Comparison of ENCODE assay signal across 10 cellular contexts in genomic region chr14:75978249-75978731, GRCh38. TPM values are rescaled to one million over a fixed set of nuclear protein-coding genes. Genes with fewer than 3 reads are reported as not detected.
A peak's percentile ranks its signal among the peaks of the same experiment; 100 is the strongest.
DNase-seq lines count a peak whose midpoint lies in the region; ATAC-seq and TF ChIP-seq lines count a peak whose summit lies in the region.
"Had no signal": no experiment of that assay in that cellular context is flagged by ENCODE, and none has a peak within 500 bp of the region (broad histone marks: within the 10 kb centered on the region; RNA-seq: fewer than 3 reads in every experiment).

No MANE protein-coding gene starts in this region.

- DNase-seq in activated CD4-positive, alpha-beta T cell treated with anti-CD3 and anti-CD28 coated beads for 36 hours, result peak; percentile 45
- no peak for DNase-seq in activated CD4-positive, alpha-beta T cell treated with anti-CD3 and anti-CD28 coated beads for 1 hour
- DNase-seq in Karpas-422, result peak; percentile 78
- peak; percentile 65 to 94 for DNase-seq in T47D (ENCODE audit: low read depth in 1 of 2, low spot score in 1 of 2)
- peak in 1 of 2 donors; percentile 23 for DNase-seq in gastrocnemius medialis
- no peak for DNase-seq in DMS114 treated with DMSO at 0.1 percent for 48 hours (lab: John Stamatoyannopoulos, UW; ENCODE audit: unreplicated experiment)
- no peak for DNase-seq in HK-2 (ENCODE audit: unreplicated experiment)
- no peak for DNase-seq in GDM1 (lab: John Stamatoyannopoulos, UW)
- DNase-seq: stimulated activated CD4-positive, alpha-beta T cell treated with anti-CD3 and anti-CD28 coated beads, Interleukin-4, amount 100 ng/mL, for 1 hour; T1000 had no signal

- H3K36me3 ChIP-seq in Karpas-422 (ENCODE audit: insufficient read depth, low read length) (no peaks in the 10 kb centered on the region), gastrocnemius medialis (no peaks in the 10 kb centered on the region)

- no peak overlapping the region for H3K27ac ChIP-seq in Karpas-422 (ENCODE audit: low read length)
- peak overlapping the region; percentile 50 to 97 (median 94) for H3K27ac ChIP-seq in gastrocnemius medialis

- peak overlapping the region; percentile 23 for H3K9ac ChIP-seq in Karpas-422 (ENCODE audit: low read length)

- H3K9me3 ChIP-seq in Karpas-422 (ENCODE audit: low read length) (no peaks in the 10 kb centered on the region), gastrocnemius medialis (no peaks in the 10 kb centered on the region)

- peak overlapping the region; percentile 61 for H3K4me2 ChIP-seq in Karpas-422 (ENCODE audit: low read depth, low read length, poor library complexity, severe bottlenecking)

- H3K36me3 Mint-ChIP-seq in activated CD4-positive, alpha-beta T cell treated with anti-CD3 and anti-CD28 coated beads for 36 hours (ENCODE audit: low read depth), result no peaks in the 10 kb centered on the region

- H3K4me1 ChIP-seq in Karpas-422 (ENCODE audit: low read length) (peaks cover 45% of the 10 kb centered on the region), gastrocnemius medialis (peaks cover 45 to 49% of the 10 kb centered on the region in 2 donors)

- ATAC-seq in activated CD4-positive, alpha-beta T cell treated with anti-CD3 and anti-CD28 coated beads for 36 hours, result no peak
- ATAC-seq in gastrocnemius medialis, result no peak

- H4K20me1 ChIP-seq in Karpas-422 (ENCODE audit: insufficient read depth, low read depth, low read length), result peaks cover 3% of the 10 kb centered on the region; the same call in 1 of the 2 replicates

- CTCF ChIA-PET in activated CD4-positive, alpha-beta T cell treated with anti-CD3 and anti-CD28 coated beads for 36 hours (lab: Charles Lee), result interaction anchor here (0.9 to 8.2 kb wide), 5 partner anchors 10 to 321 kb away, joined by 3 to 91 read pairs (median 7); no protein-coding TSS in a partner anchor

- intact Hi-C loops in activated CD4-positive, alpha-beta T cell treated with anti-CD3 and anti-CD28 coated beads for 36 hours (cut with DNase I, micrococcal nuclease), result no loop called here
- intact Hi-C loops in gastrocnemius medialis (cut with DNase I; ENCODE audit: low total_unique reads), result no loop called here

- 0 out of 2 replicates have a peak, but pooled peaks cover 3% of the 10 kb centered on the region for H3K27me3 ChIP-seq in Karpas-422 (ENCODE audit: low read length)
- H3K27me3 ChIP-seq in gastrocnemius medialis, result no peaks in the 10 kb centered on the region

- no peak for TF ChIP-seq CTCF in gastrocnemius medialis (IDR thresholded peaks at IDR 0.05 in 4 of 5, conservative IDR thresholded peaks at IDR 0.05 in 1 of 5)

- H3K4me3 ChIP-seq in Karpas-422 (ENCODE audit: low read length) (peak overlapping the region; percentile 52), gastrocnemius medialis (no peak overlapping the region)

- POLR2A ChIA-PET in activated CD4-positive, alpha-beta T cell treated with anti-CD3 and anti-CD28 coated beads for 36 hours (lab: Charles Lee), result no interaction called here

- no peak for TF ChIP-seq POLR2A in gastrocnemius medialis (IDR thresholded peaks at IDR 0.05)

- H3K27me3 Mint-ChIP-seq in activated CD4-positive, alpha-beta T cell treated with anti-CD3 and anti-CD28 coated beads for 36 hours, result no peaks in the 10 kb centered on the region

- in situ Hi-C loops in T47D (cut with HindIII; ENCODE audit: low pct_unique_long_range_greater_than_20kb, low sequenced_read_pairs) (no loop called here), gastrocnemius medialis (cut with MboI; ENCODE audit: low sequenced_read_pairs in 4 of 4) (loop anchor here in 1 of 4 donors (10.0 kb wide), 1 partner anchor 73 kb away; no protein-coding TSS in a partner anchor)

- H3K9me2 ChIP-seq in Karpas-422 (replicated peaks; ENCODE audit: insufficient read depth, low read length), result no peaks in the 10 kb centered on the region

- peak overlapping the region; percentile 28; the same call in 1 of the 2 replicates for H2AFZ ChIP-seq in Karpas-422 (ENCODE audit: low read length)

- peaks cover 33% of the 10 kb centered on the region for H3K4me1 Mint-ChIP-seq in activated CD4-positive, alpha-beta T cell treated with anti-CD3 and anti-CD28 coated beads for 36 hours

- H3K79me2 ChIP-seq in Karpas-422 (ENCODE audit: low read length), result no peaks in the 10 kb centered on the region

- no peak overlapping the region for H3K27ac Mint-ChIP-seq in activated CD4-positive, alpha-beta T cell treated with anti-CD3 and anti-CD28 coated beads for 36 hours

- no peak overlapping the region for H3K4me3 Mint-ChIP-seq in activated CD4-positive, alpha-beta T cell treated with anti-CD3 and anti-CD28 coated beads for 36 hours

- H3K9me3 Mint-ChIP-seq in activated CD4-positive, alpha-beta T cell treated with anti-CD3 and anti-CD28 coated beads for 36 hours (ENCODE audit: low read depth), result no peaks in the 10 kb centered on the region

RNA-seq across cellular contexts. Expression of gene TGFB3, which starts 3.5 kb away (rescaled TPM):
- 1 to 10 TPM; 4.1 to 4.4 TPM for total RNA-seq in activated CD4-positive, alpha-beta T cell treated with anti-CD3 and anti-CD28 coated beads for 36 hours
- 1.7 and 10.0 TPM in 2 replicates for total RNA-seq in Karpas-422 (2014; rRNA removed; shearing (Covaris generic); ENCODE audit: low replicate concordance)
- total RNA-seq in gastrocnemius medialis, result 100 to 1,000 TPM in 1 of 4 donors, 10 to 100 TPM in 3; 28.3 to 102 (median 60.8) TPM

RNA-seq across cellular contexts. Expression of gene IFT43, which starts 7.3 kb away (rescaled TPM):
- total RNA-seq in activated CD4-positive, alpha-beta T cell treated with anti-CD3 and anti-CD28 coated beads for 36 hours, result 10 to 100 TPM; 10.1 to 12.1 TPM
- 31.6 and 66.7 TPM in 2 replicates for total RNA-seq in Karpas-422 (2014; rRNA removed; shearing (Covaris generic); ENCODE audit: low replicate concordance)
- total RNA-seq in gastrocnemius medialis, result 10 to 100 TPM in 3 of 4 donors, 1 to 10 TPM in 1; 8.7 to 18.1 (median 14.2) TPM

Comparison
In these comparisons a context has a peak if more than half of its experiments do, and no peak if none do; other contexts are left out.
1. DNase-seq: peak in activated CD4-positive, alpha-beta T cell treated with anti-CD3 and anti-CD28 coated beads for 36 hours (single experiment), Karpas-422 (single experiment) and T47D (2 of 2); none in activated CD4-positive, alpha-beta T cell treated with anti-CD3 and anti-CD28 coated beads for 1 hour (single experiment), DMS114 treated with DMSO at 0.1 percent for 48 hours (single experiment), HK-2 (single experiment) and GDM1 (single experiment).